ENCODE assay signal across 14 cellular contexts in the genomic region with DNA sequence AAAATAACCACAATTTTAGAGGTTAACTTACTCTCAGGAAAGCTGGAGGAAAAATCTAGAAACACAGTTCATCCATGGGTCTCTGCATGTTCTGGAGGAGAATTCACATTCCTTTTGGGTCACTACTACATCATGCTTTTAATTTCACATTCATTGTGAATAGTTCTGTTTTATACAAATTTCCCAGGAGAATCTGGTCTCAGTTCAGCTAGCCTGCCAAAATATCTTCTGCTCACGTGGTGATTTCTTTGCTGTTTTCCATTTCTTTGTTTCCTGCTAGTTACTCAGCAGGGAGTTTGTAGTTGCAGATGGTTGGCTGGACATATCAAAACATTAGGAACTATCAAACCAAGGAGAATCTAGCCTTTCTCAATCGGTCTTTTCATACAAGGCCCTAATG. TPM values are rescaled to one million over a fixed set of nuclear protein-coding genes. Genes with fewer than 3 reads are reported as not detected.
DNase-seq lines count a peak whose midpoint lies in the region; FAIRE-seq and TF ChIP-seq lines count a peak whose summit lies in the region.
"Had no signal": no experiment of that assay in that cellular context is flagged by ENCODE, and none has a peak within 500 bp of the region (broad histone marks: within the 10 kb centered on the region; RNA-seq: fewer than 3 reads in every experiment).

A gene with protein sequence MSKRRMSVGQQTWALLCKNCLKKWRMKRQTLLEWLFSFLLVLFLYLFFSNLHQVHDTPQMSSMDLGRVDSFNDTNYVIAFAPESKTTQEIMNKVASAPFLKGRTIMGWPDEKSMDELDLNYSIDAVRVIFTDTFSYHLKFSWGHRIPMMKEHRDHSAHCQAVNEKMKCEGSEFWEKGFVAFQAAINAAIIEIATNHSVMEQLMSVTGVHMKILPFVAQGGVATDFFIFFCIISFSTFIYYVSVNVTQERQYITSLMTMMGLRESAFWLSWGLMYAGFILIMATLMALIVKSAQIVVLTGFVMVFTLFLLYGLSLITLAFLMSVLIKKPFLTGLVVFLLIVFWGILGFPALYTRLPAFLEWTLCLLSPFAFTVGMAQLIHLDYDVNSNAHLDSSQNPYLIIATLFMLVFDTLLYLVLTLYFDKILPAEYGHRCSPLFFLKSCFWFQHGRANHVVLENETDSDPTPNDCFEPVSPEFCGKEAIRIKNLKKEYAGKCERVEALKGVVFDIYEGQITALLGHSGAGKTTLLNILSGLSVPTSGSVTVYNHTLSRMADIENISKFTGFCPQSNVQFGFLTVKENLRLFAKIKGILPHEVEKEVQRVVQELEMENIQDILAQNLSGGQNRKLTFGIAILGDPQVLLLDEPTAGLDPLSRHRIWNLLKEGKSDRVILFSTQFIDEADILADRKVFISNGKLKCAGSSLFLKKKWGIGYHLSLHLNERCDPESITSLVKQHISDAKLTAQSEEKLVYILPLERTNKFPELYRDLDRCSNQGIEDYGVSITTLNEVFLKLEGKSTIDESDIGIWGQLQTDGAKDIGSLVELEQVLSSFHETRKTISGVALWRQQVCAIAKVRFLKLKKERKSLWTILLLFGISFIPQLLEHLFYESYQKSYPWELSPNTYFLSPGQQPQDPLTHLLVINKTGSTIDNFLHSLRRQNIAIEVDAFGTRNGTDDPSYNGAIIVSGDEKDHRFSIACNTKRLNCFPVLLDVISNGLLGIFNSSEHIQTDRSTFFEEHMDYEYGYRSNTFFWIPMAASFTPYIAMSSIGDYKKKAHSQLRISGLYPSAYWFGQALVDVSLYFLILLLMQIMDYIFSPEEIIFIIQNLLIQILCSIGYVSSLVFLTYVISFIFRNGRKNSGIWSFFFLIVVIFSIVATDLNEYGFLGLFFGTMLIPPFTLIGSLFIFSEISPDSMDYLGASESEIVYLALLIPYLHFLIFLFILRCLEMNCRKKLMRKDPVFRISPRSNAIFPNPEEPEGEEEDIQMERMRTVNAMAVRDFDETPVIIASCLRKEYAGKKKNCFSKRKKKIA (N-terminal part only) (minus strand): TSS at position 93 of the 400 bp plus-strand sequence. CDS start 9,801 bp downstream, outside the sequence.

- in situ Hi-C loops in SK-MEL-5 (cut with HindIII; ENCODE audit: low pct_unique_long_range_greater_than_20kb, low sequenced_read_pairs): no loop called here

- POLR2A ChIA-PET in A673 (lab: Charles Lee; ENCODE audit: low non-redundant PET): no interaction called here

- BruUV-seq in A673 (replicated peaks; lab: Mats Ljungman, UMichigan): no TSS peak

- H3K27me3 ChIP-seq in A673 (replicated peaks; ENCODE audit: insufficient read depth, low read depth, low read length, poor library complexity): no peaks in the 10 kb centered on the region
- H3K27me3 ChIP-seq in ovary: no peaks in the 10 kb centered on the region
- no peaks in the 10 kb centered on the region for H3K27me3 ChIP-seq in colonic mucosa

- no peak for FAIRE-seq in kidney (lab: Jason Lieb, UNC)
- FAIRE-seq: GM18507 had no signal

- H3K4me3 ChIP-seq in A673 (ENCODE audit: low read depth, low read length, poor library complexity, severe bottlenecking): no peak within 1 kb of the TSS
- H3K4me3 ChIP-seq in ovary: peak within 1 kb of the TSS; percentile 1
- H3K4me3 ChIP-seq in kidney (ENCODE audit: low read length in 2 of 2): no peak within 1 kb of the TSS
- no peak within 1 kb of the TSS for H3K4me3 ChIP-seq in colonic mucosa

- H3K4me1 ChIP-seq in A673 (ENCODE audit: insufficient read depth, low read length, poor library complexity, severe bottlenecking): peaks cover 35% of the 10 kb centered on the region
- peaks cover 9% of the 10 kb centered on the region for H3K4me1 ChIP-seq in ovary (ENCODE audit: insufficient read depth)
- H3K4me1 ChIP-seq in kidney (ENCODE audit: control insufficient read depth in 1 of 2, insufficient read depth in 1 of 2, low read depth in 1 of 2, low read length in 2 of 2): no peaks in the 10 kb centered on the region
- no peaks in the 10 kb centered on the region for H3K4me1 ChIP-seq in colonic mucosa

- WGBS in ovary, 3 donors: 1 to 4% (median 3%) methylated on average over 2 of the region's 2 CpGs

- H3K9ac ChIP-seq in kidney (ENCODE audit: low read length in 2 of 2) (no peak within 1 kb of the TSS), colonic mucosa (ENCODE audit: low read depth in 2 of 2, low read length in 2 of 2) (no peak within 1 kb of the TSS)

- intact Hi-C loops in A673 (cut with micrococcal nuclease; ENCODE audit: unreplicated experiment): loop anchor here (5.0 kb wide), 1 partner anchor 176 kb away; no protein-coding TSS in a partner anchor
- intact Hi-C loops in ovary (cut with DNase I): no loop called here
- intact Hi-C loops in kidney (cut with DNase I): no loop called here
- intact Hi-C loops in colonic mucosa (cut with DNase I): no loop called here

- no peak for TF ChIP-seq POLR2A in ovary (IDR thresholded peaks at IDR 0.05)

- H3K36me3 ChIP-seq in A673 (ENCODE audit: insufficient read depth, low read length, poor library complexity, severe bottlenecking) (no peaks in the 10 kb centered on the region), ovary (no peaks in the 10 kb centered on the region), kidney (ENCODE audit: control insufficient read depth in 1 of 2, insufficient read depth in 2 of 2, low read length in 2 of 2) (no peaks in the 10 kb centered on the region), colonic mucosa (no peaks in the 10 kb centered on the region)

- no peak for TF ChIP-seq CTCF in A673 (conservative IDR thresholded peaks at IDR 0.05; ENCODE audit: low read depth, low read length)
- no peak for TF ChIP-seq CTCF in ovary (IDR thresholded peaks at IDR 0.05)
- TF ChIP-seq CTCF in kidney (IDR thresholded peaks at IDR 0.05; ENCODE audit: borderline replicate concordance, extremely low read depth, insufficient read depth): no peak
- TF ChIP-seq CTCF in colonic mucosa (IDR thresholded peaks at IDR 0.05): no peak

- TF ChIP-seq EP300 in ovary (IDR thresholded peaks at IDR 0.05): no peak

- H3K9me3 ChIP-seq in A673 (ENCODE audit: low read depth, low read length, poor library complexity, severe bottlenecking) (peaks cover 2% of the 10 kb centered on the region), ovary (no peaks in the 10 kb centered on the region), kidney (ENCODE audit: control insufficient read depth in 1 of 2, low read length in 2 of 2) (peaks cover 0 to 5% of the 10 kb centered on the region in 2 donors), colonic mucosa (no peaks in the 10 kb centered on the region)

- CTCF ChIA-PET in A673 (lab: Charles Lee): no interaction called here

- peak; percentile 73 for DNase-seq in A673 (ENCODE audit: low spot score)
- peak; percentile 98 for DNase-seq in SK-MEL-5 (ENCODE audit: low read depth, low spot score)
- peak; percentile 90 for DNase-seq in fibroblast of the conjunctiva (ENCODE audit: low read depth)
- peak in 1 of 5 donors; percentile 43 for DNase-seq in ovary
- no peak for DNase-seq in kidney
- DNase-seq in activated CD4-positive, alpha-beta T cell treated with anti-CD3 and anti-CD28 coated beads, Interleukin-2, amount 50 U/mL, for 4 hours: no peak
- DNase-seq in NCI-H2081 treated with DMSO at 0.1 percent for 48 hours (lab: John Stamatoyannopoulos, UW): no peak
- DNase-seq in colonic mucosa: no peak
- DNase-seq: activated T-cell treated with anti-CD3 and anti-CD28 coated beads, Interleukin-2, amount 50 U/mL, for 48 hours; HCEC 1CT; naive thymus-derived CD8-positive, alpha-beta T cell; NCI-H345 had no signal

- peak within 1 kb of the TSS; percentile 55 for H3K27ac ChIP-seq in A673 (ENCODE audit: low read depth, low read length, poor library complexity, severe bottlenecking)
- peak within 1 kb of the TSS in 1 of 2 donors; percentile 79 for H3K27ac ChIP-seq in ovary
- peak within 1 kb of the TSS in 1 of 2 donors; percentile 42 for H3K27ac ChIP-seq in kidney (ENCODE audit: low read depth in 2 of 2, low read length in 2 of 2)
- H3K27ac ChIP-seq in colonic mucosa: no peak within 1 kb of the TSS
- H3K27ac ChIP-seq: C4-2B had no signal

RNA-seq across cellular contexts. Expression of the gene that starts here (rescaled TPM):
- total RNA-seq in A673 (2021) (1.4 and 2.1 TPM in 2 replicates), ovary (100 to 1,000 TPM in 2 of 7 donors, 10 to 100 TPM in 5; 15.0 to 111 (median 26.1) TPM), kidney (2.0 TPM), colonic mucosa (1 to 10 TPM in 1 of 2 donors, under 1 TPM in 1; 0.54 to 2.5 TPM)
- total RNA-seq in SK-MEL-5 (2014; rRNA removed; shearing (Covaris generic)): 3.6 and 5.5 TPM in 2 replicates
- 2.3 and 2.7 TPM in 2 replicates for polyA plus RNA-seq in SK-MEL-5 (2015; cell fraction: cytosol; rRNA removed)
- 9.7 and 11.4 TPM in 2 replicates for polyA plus RNA-seq in SK-MEL-5 (2015; cell fraction: nucleus; rRNA removed)
- polyA plus RNA-seq in ovary (10 to 100 TPM; 23.0 to 29.7 TPM), kidney (ENCODE audit: insufficient read depth, low read depth, low replicate concordance) (0.45 TPM)
- polyA plus RNA-seq: naive thymus-derived CD8-positive, alpha-beta T cell had no signal

Comparison
In these comparisons a context has a peak if more than half of its experiments do, and no peak if none do; other contexts are left out.
1. RNA of the gene that starts here (polyA plus RNA-seq): 23.0 to 29.7 TPM in ovary; 0.45 TPM in kidney (single experiment); every median in the first group is over 10 times any median in the second.
2. DNase-seq: peak in A673 (single experiment), SK-MEL-5 (single experiment) and fibroblast of the conjunctiva (single experiment); none in kidney (single experiment), activated CD4-positive, alpha-beta T cell treated with anti-CD3 and anti-CD28 coated beads, Interleukin-2, amount 50 U/mL, for 4 hours (0 of 2), NCI-H2081 treated with DMSO at 0.1 percent for 48 hours (single experiment) and colonic mucosa (single experiment).